ENCODE assay signal across 31 cellular contexts in the genomic region with DNA sequence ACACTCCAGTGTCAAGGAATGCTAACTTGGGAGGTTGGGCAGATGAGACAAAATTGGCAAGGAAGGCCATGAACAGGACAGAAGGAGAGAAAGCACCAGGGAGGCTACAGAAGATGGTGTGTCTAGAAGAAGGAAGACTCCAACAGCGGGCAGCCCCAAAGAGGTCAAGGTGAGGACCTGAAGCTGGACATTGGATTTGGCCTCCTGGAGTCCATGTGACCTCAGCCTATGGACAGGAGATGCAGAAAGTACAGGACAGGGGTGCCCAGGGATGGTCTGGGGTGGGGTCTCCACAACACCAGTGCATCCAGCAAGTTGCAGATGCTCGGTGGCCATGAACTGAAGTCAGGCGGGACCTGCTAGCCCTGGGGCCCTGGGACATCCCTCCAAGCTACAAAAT.
"Had no signal": no experiment of that assay in that cellular context is flagged by ENCODE, and none has a peak within 500 bp of the region (broad histone marks: within the 10 kb centered on the region; RNA-seq: fewer than 3 reads in every experiment).

No MANE protein-coding gene starts in this region.

- DNase-seq: activated CD4-positive, alpha-beta T cell treated with anti-CD3 and anti-CD28 coated beads, Interleukin-2, amount 10 ng/mL, durations not matched to agents 24 days and 14 days; activated CD4-positive, CD25-positive, alpha-beta regulatory T cell treated with anti-CD3 and anti-CD28 coated beads, Interleukin-2, amount 50 U/mL, for 72 hours; activated naive CD4-positive, alpha-beta T cell treated with Interleukin-2 at 50 U/mL for 16 hours; activated T-cell treated with anti-CD3 and anti-CD28 coated beads, Interleukin-2, amount 50 U/mL, for 24 hours; anterior cingulate cortex; body of pancreas; cortex of kidney; effector memory CD8-positive, alpha-beta T cell; hypothalamus; immature natural killer cell; kidney glomerular epithelial cell; left lung; lower lobe of right lung; mesenchymal stem cell; mucosa of descending colon; nephron progenitor cell; stimulated activated CD4-positive, alpha-beta T cell treated with anti-CD3 and anti-CD28 coated beads, Interleukin-4, amount 100 ng/mL, for 24 hours; substantia nigra; uterus had no signal

- H3K27ac ChIP-seq: body of pancreas, cardiac muscle cell, gastroesophageal sphincter, left lung, lower lobe of right lung, neutrophil, skin epidermis, uterus had no signal

- H3K9me3 ChIP-seq: body of pancreas, gastroesophageal sphincter, left lung, lower lobe of right lung, mucosa of descending colon, neutrophil, uterus had no signal

- H3K4me1 ChIP-seq: body of pancreas, gastroesophageal sphincter, left lung, lower lobe of right lung, uterus had no signal

- H3K9me3 Mint-ChIP-seq: activated CD4-positive, alpha-beta T cell treated with anti-CD3 and anti-CD28 coated beads, Interleukin-2, amount 10 ng/mL, durations not matched to agents 24 days and 14 days; activated T-cell treated with anti-CD3 and anti-CD28 coated beads, Interleukin-2, amount 50 U/mL, for 24 hours; activated T-helper 2 cell treated with anti-CD3 and anti-CD28 coated beads, Interferon-gamma antibody, Interleukin-2, Interleukin-4, amounts not matched to agents 10 μg/mL and 5 μg/mL and 100 μg/mL, durations not matched to agents 14 hours and 24 hours and 36 hours; effector memory CD8-positive, alpha-beta T cell; immature natural killer cell; nephron progenitor cell; stimulated activated effector memory CD8-positive, alpha-beta T cell treated with anti-CD3 and anti-CD28 coated beads, Interleukin-12 subunit alpha, Interleukin-12 subunit beta, amount 100 ng/mL, for 72 hours; stimulated activated naive CD8-positive, alpha-beta T cell treated with anti-CD3 and anti-CD28 coated beads, Interleukin-15, Interleukin-2, amounts not matched to agents 100 ng/mL and 50 ng/mL, for 24 hours; type B pancreatic cell had no signal

- ATAC-seq: body of pancreas; effector memory CD8-positive, alpha-beta T cell; gastroesophageal sphincter; left lung; lower lobe of right lung; mucosa of descending colon; sciatic nerve; stimulated activated effector memory CD8-positive, alpha-beta T cell treated with anti-CD3 and anti-CD28 coated beads, Interleukin-12 subunit alpha, Interleukin-12 subunit beta, amount 100 ng/mL, for 72 hours had no signal

- H3K4me3 Mint-ChIP-seq: activated CD4-positive, alpha-beta T cell treated with anti-CD3 and anti-CD28 coated beads, Interleukin-2, amount 10 ng/mL, durations not matched to agents 24 days and 14 days; activated naive CD8-positive, alpha-beta T cell; activated T-cell treated with anti-CD3 and anti-CD28 coated beads, Interleukin-2, amount 50 U/mL, for 24 hours; effector memory CD8-positive, alpha-beta T cell; immature natural killer cell; nephron progenitor cell; stimulated activated effector memory CD8-positive, alpha-beta T cell treated with anti-CD3 and anti-CD28 coated beads, Interleukin-12 subunit alpha, Interleukin-12 subunit beta, amount 100 ng/mL, for 72 hours; stimulated activated naive CD8-positive, alpha-beta T cell treated with anti-CD3 and anti-CD28 coated beads, Interleukin-15, Interleukin-2, amounts not matched to agents 100 ng/mL and 50 ng/mL, for 24 hours; type B pancreatic cell had no signal

- FAIRE-seq: endothelial cell of umbilical vein had no signal

- H3K4me3 ChIP-seq: body of pancreas, cardiac muscle cell, gastroesophageal sphincter, left lung, lower lobe of right lung, mucosa of descending colon, skin epidermis, uterus had no signal

- H3K27me3 Mint-ChIP-seq: effector memory CD8-positive, alpha-beta T cell had no signal

- H3K36me3 ChIP-seq: cardiac muscle cell, gastroesophageal sphincter, left lung, lower lobe of right lung, neutrophil, uterus had no signal

- H3K27me3 ChIP-seq: body of pancreas, cardiac muscle cell, uterus had no signal

- H3K36me3 Mint-ChIP-seq: activated naive CD8-positive, alpha-beta T cell; immature natural killer cell; type B pancreatic cell had no signal

- H3K27ac Mint-ChIP-seq: activated CD4-positive, alpha-beta T cell treated with anti-CD3 and anti-CD28 coated beads, Interleukin-2, amount 10 ng/mL, durations not matched to agents 24 days and 14 days; activated naive CD8-positive, alpha-beta T cell; activated T-cell treated with anti-CD3 and anti-CD28 coated beads, Interleukin-2, amount 50 U/mL, for 24 hours; activated T-helper 2 cell treated with anti-CD3 and anti-CD28 coated beads, Interferon-gamma antibody, Interleukin-2, Interleukin-4, amounts not matched to agents 10 μg/mL and 5 μg/mL and 100 μg/mL, durations not matched to agents 14 hours and 24 hours and 36 hours; nephron progenitor cell; progenitor cell of endocrine pancreas; stimulated activated effector memory CD8-positive, alpha-beta T cell treated with anti-CD3 and anti-CD28 coated beads, Interleukin-12 subunit alpha, Interleukin-12 subunit beta, amount 100 ng/mL, for 72 hours; stimulated activated naive CD8-positive, alpha-beta T cell treated with anti-CD3 and anti-CD28 coated beads, Interleukin-15, Interleukin-2, amounts not matched to agents 100 ng/mL and 50 ng/mL, for 24 hours; type B pancreatic cell had no signal
